8 cellular contexts compared by ENCODE assay signal in genomic region chr1:227728892-227729143, GRCh38. TPM values are rescaled to one million over a fixed set of nuclear protein-coding genes. Genes with fewer than 3 reads are reported as not detected.
DNase-seq lines count a peak whose midpoint lies in the region; ATAC-seq and TF ChIP-seq lines count a peak whose summit lies in the region.

No MANE protein-coding gene starts in this region.

- peak overlapping the region; percentile 60 for H2AFZ ChIP-seq in parathyroid adenoma

- H3K4me1 ChIP-seq in Peyer's patch (peaks cover 0 to 21% (median 5%) of the 10 kb centered on the region in 4 donors), parathyroid adenoma (peaks cover 13% of the 10 kb centered on the region)

- peak overlapping the region; percentile 94 for H3K4me2 ChIP-seq in parathyroid adenoma (ENCODE audit: low read length)

- H3K27ac ChIP-seq in Peyer's patch (peak overlapping the region; percentile 22 to 82 (median 52)), parathyroid adenoma (peak overlapping the region; percentile 57)

- H3K27me3 ChIP-seq in Peyer's patch (no peaks in the 10 kb centered on the region), parathyroid adenoma (ENCODE audit: control insufficient read depth, insufficient read depth, low read length) (no peaks in the 10 kb centered on the region)

- ATAC-seq in GM18511 (IDR thresholded peaks at IDR 0.05; ENCODE audit: unreplicated experiment): peak; percentile 14
- ATAC-seq in HG03342 (IDR thresholded peaks at IDR 0.05; ENCODE audit: unreplicated experiment): no peak
- ATAC-seq in GM19395 (IDR thresholded peaks at IDR 0.05; ENCODE audit: unreplicated experiment): no peak

- H3K9ac ChIP-seq in parathyroid adenoma: no peak overlapping the region

- no peak for TF ChIP-seq POLR2A in Peyer's patch (IDR thresholded peaks at IDR 0.05)

- H3K4me3 ChIP-seq in Peyer's patch: peak overlapping the region; percentile 45 to 72 (median 63)
- H3K4me3 ChIP-seq in fibroblast of pulmonary artery (replicated peaks; ENCODE audit: low read depth, low read length): peak overlapping the region; percentile 57
- peak overlapping the region; percentile 62 for H3K4me3 ChIP-seq in parathyroid adenoma (ENCODE audit: low read depth, low read length)

- H3K79me2 ChIP-seq in parathyroid adenoma: no peaks in the 10 kb centered on the region

- no peaks in the 10 kb centered on the region for H3K9me3 ChIP-seq in Peyer's patch
- no peaks in the 10 kb centered on the region for H3K9me3 ChIP-seq in parathyroid adenoma (ENCODE audit: control insufficient read depth, low read length)

- no peak for TF ChIP-seq CTCF in Peyer's patch (IDR thresholded peaks at IDR 0.05)
- no peak for TF ChIP-seq CTCF in fibroblast of pulmonary artery (IDR thresholded peaks at IDR 0.05; ENCODE audit: low read length, missing control alignments)
- TF ChIP-seq CTCF in parathyroid adenoma (IDR thresholded peaks at IDR 0.05): no peak

- DNase-seq in Peyer's patch (no peak), fibroblast of pulmonary artery (ENCODE audit: low read depth) (no peak), COLO829 (ENCODE audit: low spot score) (no peak), AG08396 (ENCODE audit: low spot score) (no peak)

- H3K36me3 ChIP-seq in Peyer's patch (peaks cover 0 to 12% (median 0%) of the 10 kb centered on the region in 3 donors), parathyroid adenoma (ENCODE audit: control insufficient read depth, insufficient read depth, low read length) (no peaks in the 10 kb centered on the region)

RNA-seq across cellular contexts. Expression of gene JMJD4, which starts 6.3 kb away (rescaled TPM):
- 10 to 100 TPM; 14.9 to 28.4 (median 20.7) TPM for total RNA-seq in Peyer's patch

RNA-seq across cellular contexts. Expression of gene SNAP47, which starts 6.4 kb away (rescaled TPM):
- total RNA-seq in Peyer's patch: 10 to 100 TPM; 25.7 to 71.0 (median 38.4) TPM
